22 cellular contexts compared by ENCODE assay signal in the genomic region with DNA sequence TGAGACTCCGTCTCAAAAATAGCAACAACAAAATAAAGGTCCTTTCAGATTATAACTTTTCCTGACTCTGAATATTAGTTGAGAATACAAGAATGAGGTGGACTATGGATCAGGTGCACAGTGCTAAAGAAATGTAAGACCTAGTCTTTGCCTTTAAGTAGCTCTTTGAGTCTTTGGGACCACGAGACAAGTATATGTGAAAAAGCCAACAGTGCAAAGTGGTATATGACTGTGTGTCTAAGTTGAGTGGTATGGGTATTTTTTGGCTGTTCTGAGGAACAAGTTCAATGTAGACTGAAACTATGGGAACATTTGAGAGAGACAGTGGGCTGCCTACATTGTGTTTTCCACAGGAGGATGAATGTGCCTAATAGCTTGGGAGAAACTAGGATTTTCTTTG. TPM values are rescaled to one million over a fixed set of nuclear protein-coding genes. Genes with fewer than 3 reads are reported as not detected.
DNase-seq lines count a peak whose midpoint lies in the region; ATAC-seq and TF ChIP-seq lines count a peak whose summit lies in the region.
"Had no signal": no experiment of that assay in that cellular context is flagged by ENCODE, and none has a peak within 500 bp of the region (broad histone marks: within the 10 kb centered on the region; RNA-seq: fewer than 3 reads in every experiment).

No MANE protein-coding gene starts in this region.

- peaks cover 36% of the 10 kb centered on the region for H3K79me2 ChIP-seq in Loucy (ENCODE audit: insufficient read depth, low read length)

- peaks cover 49% of the 10 kb centered on the region for H4K20me1 ChIP-seq in Loucy (ENCODE audit: insufficient read depth, low read length, poor library complexity, severe bottlenecking)

- H3K4me2 ChIP-seq in Loucy (ENCODE audit: low read depth, low read length, poor library complexity, severe bottlenecking) = peak overlapping the region; percentile 73

- H3K27me3 ChIP-seq in Loucy (ENCODE audit: insufficient read depth, low read length, poor library complexity, severe bottlenecking) = no peaks in the 10 kb centered on the region
- H3K27me3 ChIP-seq in ascending aorta = no peaks in the 10 kb centered on the region
- no peaks in the 10 kb centered on the region for H3K27me3 ChIP-seq in lower lobe of right lung (ENCODE audit: low read depth)
- H3K27me3 ChIP-seq: esophagus squamous epithelium, pancreas had no signal

- ATAC-seq in lower lobe of right lung = no peak
- ATAC-seq: activated CD4-positive, alpha-beta T cell treated with anti-CD3 and anti-CD28 coated beads for 36 hours; effector memory CD8-positive, alpha-beta T cell; HCT116; natural killer cell; pancreas had no signal

- H3K9me2 ChIP-seq in Loucy (replicated peaks; ENCODE audit: low read depth, low read length) = no peaks in the 10 kb centered on the region

- peak overlapping the region; percentile 13 to 98 for H3K27ac ChIP-seq in ascending aorta
- no peak overlapping the region for H3K27ac ChIP-seq in lower lobe of right lung
- H3K27ac ChIP-seq in temporal lobe (ENCODE audit: low read depth, low read length) = peak overlapping the region; percentile 17
- H3K27ac ChIP-seq: pancreas had no signal

- H3K9ac ChIP-seq in Loucy (ENCODE audit: low read depth, low read length, poor library complexity, severe bottlenecking) = peak overlapping the region; percentile 18

- H3K36me3 ChIP-seq in Loucy (ENCODE audit: insufficient read depth, low read length) (no peaks in the 10 kb centered on the region), ascending aorta (no peaks in the 10 kb centered on the region), lower lobe of right lung (no peaks in the 10 kb centered on the region)
- H3K36me3 ChIP-seq: esophagus squamous epithelium, pancreas had no signal

- intact Hi-C loops in ascending aorta (cut with DNase I) (loop anchor here (5.0 kb wide), 3 partner anchors 43 to 132 kb away; no protein-coding TSS in a partner anchor), lower lobe of right lung (cut with DNase I) (no loop called here)

- peak overlapping the region; percentile 79 for H3K4me3 ChIP-seq in Loucy (ENCODE audit: low read length, poor library complexity, severe bottlenecking)
- H3K4me3 ChIP-seq in ascending aorta = peak overlapping the region; percentile 82 to 93
- peak overlapping the region; percentile 95 for H3K4me3 ChIP-seq in lower lobe of right lung
- H3K4me3 ChIP-seq: pancreas had no signal

- H3K4me1 ChIP-seq in Loucy (ENCODE audit: insufficient read depth, low read length, poor library complexity, severe bottlenecking) (peaks cover 56% of the 10 kb centered on the region), ascending aorta (peaks cover 10 to 22% of the 10 kb centered on the region in 2 donors), lower lobe of right lung (peaks cover 34% of the 10 kb centered on the region)

- no peak overlapping the region for H2AFZ ChIP-seq in Loucy (ENCODE audit: low read length)

- H3F3A ChIP-seq in Loucy (ENCODE audit: low read depth) = no peaks in the 10 kb centered on the region

- no peak for DNase-seq in ascending aorta (ENCODE audit: low spot score in 2 of 2)
- no peak for DNase-seq in lower lobe of right lung
- no peak for DNase-seq in effector CD8-positive, alpha-beta T cell (lab: John Stamatoyannopoulos, UW)
- DNase-seq in NCI-H748 (lab: John Stamatoyannopoulos, UW; ENCODE audit: unreplicated experiment) = no peak
- DNase-seq in SIG-M5 treated with dmso at 0.1 percent for 504 hours (lab: John Stamatoyannopoulos, UW; ENCODE audit: unreplicated experiment) = no peak
- DNase-seq in DMS 273 (lab: John Stamatoyannopoulos, UW; ENCODE audit: unreplicated experiment) = no peak
- DNase-seq: activated CD4-positive, alpha-beta T cell treated with anti-CD3 and anti-CD28 coated beads for 36 hours; cerebellar nuclear complex; effector memory CD8-positive, alpha-beta T cell; esophagus squamous epithelium; KG1; MV-4-11; natural killer cell; NCI-H187 treated with DMSO at 0.1 percent for 48 hours; NCI-H748 treated with DMSO at 0.1 percent for 48 hours; OCI-M1; pancreas; SHP77 treated with DMSO at 0.1 percent for 48 hours; substantia nigra had no signal

- TF ChIP-seq CTCF in Loucy (conservative IDR thresholded peaks at IDR 0.05; ENCODE audit: low read length) (no peak), ascending aorta (IDR thresholded peaks at IDR 0.05) (no peak), lower lobe of right lung (IDR thresholded peaks at IDR 0.05) (no peak)

- no peaks in the 10 kb centered on the region for H3K9me3 ChIP-seq in Loucy (ENCODE audit: insufficient read depth, low read depth, low read length)
- no peaks in the 10 kb centered on the region for H3K9me3 ChIP-seq in ascending aorta
- H3K9me3 ChIP-seq in lower lobe of right lung = no peaks in the 10 kb centered on the region
- H3K9me3 ChIP-seq: esophagus squamous epithelium, pancreas had no signal

RNA-seq across cellular contexts. Expression of a gene that starts 2.8 kb away (rescaled TPM):
- total RNA-seq in ascending aorta (31.0 TPM), lower lobe of right lung (63.3 TPM), temporal lobe (20.2 TPM)
